Comparison of ENCODE assay signal across 17 cellular contexts in the genomic region with DNA sequence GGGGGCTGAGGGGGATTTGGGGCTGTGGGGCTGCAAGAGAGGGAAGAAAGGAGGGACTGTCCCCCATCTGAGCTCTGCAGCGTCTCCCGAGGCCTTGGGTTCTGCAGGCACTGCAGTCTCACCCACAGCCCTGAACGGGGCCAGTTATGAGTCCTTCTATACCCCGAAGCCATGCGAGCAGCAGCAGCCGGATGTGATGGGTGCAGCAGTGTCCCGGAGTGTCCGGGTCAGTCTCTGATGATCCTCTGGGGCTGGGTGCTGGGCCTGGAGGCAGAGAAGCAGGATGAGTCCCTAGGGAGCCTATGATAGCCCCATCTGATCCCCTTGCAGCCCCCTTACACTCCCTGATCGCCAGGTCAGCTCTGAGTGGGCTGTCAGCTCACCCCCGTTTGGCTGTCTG. TPM values are rescaled to one million over a fixed set of nuclear protein-coding genes. Genes with fewer than 3 reads are reported as not detected.
DNase-seq lines count a peak whose midpoint lies in the region; ATAC-seq, FAIRE-seq and TF ChIP-seq lines count a peak whose summit lies in the region.
"Had no signal": no experiment of that assay in that cellular context is flagged by ENCODE, and none has a peak within 500 bp of the region (broad histone marks: within the 10 kb centered on the region; RNA-seq: fewer than 3 reads in every experiment).

No MANE protein-coding gene starts in this region.

- no peak overlapping the region for H3K4me2 ChIP-seq in K562 (ENCODE audit: insufficient read depth, low read length)

- H3K36me3 ChIP-seq in Peyer's patch (peaks cover 0 to 22% (median 0%) of the 10 kb centered on the region in 3 donors), K562 (ENCODE audit: control insufficient read depth, insufficient read depth, low read length) (no peaks in the 10 kb centered on the region)
- H3K36me3 ChIP-seq: uterus had no signal

- no peaks in the 10 kb centered on the region for H3K79me2 ChIP-seq in K562 (ENCODE audit: control insufficient read depth, insufficient read depth, low read length)

- ATAC-seq in K562 (peak; percentile 37), left colon (no peak), HG03342 (IDR thresholded peaks at IDR 0.05; ENCODE audit: unreplicated experiment) (no peak)

- no peak for DNase-seq in T-helper 1 cell
- DNase-seq in Peyer's patch = no peak
- no peak for DNase-seq in K562 (ENCODE audit: extremely low read depth in 1 of 4, low spot score in 3 of 4)
- DNase-seq in left colon = no peak
- DNase-seq in ureter (ENCODE audit: low spot score) = no peak
- DNase-seq: 8988T, anterior cingulate cortex, erythroblast, islet precursor cell, NCI-H2081, NCI-H774, uterus had no signal

- H3K4me3 ChIP-seq in Peyer's patch (no peak overlapping the region), K562 (no peak overlapping the region), skin epidermis (no peak overlapping the region)
- H3K4me3 ChIP-seq: coronary artery, uterus had no signal

- POLR2A ChIA-PET in K562 (lab: Yijun Ruan, JAX) = interaction anchor here (0.6 to 1.0 kb wide), 2 partner anchors 10 to 27 kb away, joined by 3 read pairs; no protein-coding TSS in a partner anchor

- FAIRE-seq in K562 (lab: Jason Lieb, UNC) = no peak
- FAIRE-seq: G401.6 had no signal

- CTCF ChIA-PET in K562 (lab: Yijun Ruan, JAX; ENCODE audit: low intra/inter-chr PET ratio) = no interaction called here

- peak overlapping the region in 1 of 2 experiments; percentile 14; a peak in 1 of 4 replicates for H3K9ac ChIP-seq in K562 (ENCODE audit: insufficient read depth in 1 of 2, low read depth in 2 of 2, low read length in 2 of 2)

- no peak for TF ChIP-seq RAD21 in K562 (CRISPR knock-in tag; conservative IDR thresholded peaks at IDR 0.05 in 1 of 2, IDR thresholded peaks at IDR 0.05 in 1 of 2)

- H3K9me3 Mint-ChIP-seq in T-helper 1 cell treated with Interleukin-12 subunit alpha and Interleukin-12 subunit beta and Interleukin-4 antibody, amounts not matched to agents 30 μg/mL and 1 μg/mL, for 36 hours = no peaks in the 10 kb centered on the region

- no peaks in the 10 kb centered on the region for H3K27me3 Mint-ChIP-seq in T-helper 1 cell treated with Interleukin-12 subunit alpha and Interleukin-12 subunit beta and Interleukin-4 antibody, amounts not matched to agents 30 μg/mL and 1 μg/mL, for 36 hours (ENCODE audit: low read depth)

- TF ChIP-seq POLR2A in Peyer's patch (IDR thresholded peaks at IDR 0.05) = no peak
- no peak for TF ChIP-seq POLR2A in K562 (conservative IDR thresholded peaks at IDR 0.05)

- H3K9me1 ChIP-seq in K562 (ENCODE audit: control insufficient read depth, insufficient read depth, low read length) = no peaks in the 10 kb centered on the region

- peaks cover 38% of the 10 kb centered on the region for H3K4me1 Mint-ChIP-seq in T-helper 1 cell treated with Interleukin-12 subunit alpha and Interleukin-12 subunit beta and Interleukin-4 antibody, amounts not matched to agents 30 μg/mL and 1 μg/mL, for 36 hours (ENCODE audit: low read depth)

- WGBS in K562 (ENCODE audit: insufficient coverage, low coverage, missing lambda C conversion rate) = 31% methylated on average over 10 of the region's 10 CpGs

- H3K4me3 Mint-ChIP-seq in T-helper 1 cell treated with Interleukin-12 subunit alpha and Interleukin-12 subunit beta and Interleukin-4 antibody, amounts not matched to agents 30 μg/mL and 1 μg/mL, for 36 hours = no peak overlapping the region

- H3K4me1 ChIP-seq in Peyer's patch (peaks cover 3 to 37% (median 15%) of the 10 kb centered on the region in 4 donors), K562 (replicated peaks in 1 of 2; ENCODE audit: control insufficient read depth in 2 of 2, insufficient read depth in 2 of 2, low read length in 2 of 2) (peaks cover 0 to 5% of the 10 kb centered on the region in 2 experiments; a peak in 3 of 5 replicates)
- H3K4me1 ChIP-seq: uterus had no signal

- H4K20me1 ChIP-seq in K562 (replicated peaks; ENCODE audit: control insufficient read depth, insufficient read depth, low read length) = 0 out of 2 replicates have a peak, but pooled peaks cover 3% of the 10 kb centered on the region

- H3K27me3 ChIP-seq in Peyer's patch (no peaks in the 10 kb centered on the region), K562 (ENCODE audit: control insufficient read depth in 2 of 2, insufficient read depth in 2 of 2, low read length in 2 of 2) (no peaks in the 10 kb centered on the region)
- H3K27me3 ChIP-seq: uterus had no signal

- H3K27ac ChIP-seq in Peyer's patch (peak overlapping the region; percentile 60 to 72 (median 66)), K562 (ENCODE audit: extremely low read depth, low read depth, low read length) (no peak overlapping the region), skin epidermis (peak overlapping the region in 14 of 21 experiments; percentile 9 to 81 (median 50))
- H3K27ac ChIP-seq: coronary artery, uterus had no signal

- no peak for TF ChIP-seq EP300 in K562 (IDR thresholded peaks at IDR 0.05; ENCODE audit: low read length)

- no peaks in the 10 kb centered on the region for H3K9me3 ChIP-seq in Peyer's patch
- no peaks in the 10 kb centered on the region for H3K9me3 ChIP-seq in K562 (replicated peaks; ENCODE audit: control insufficient read depth, insufficient read depth, low read depth, low read length)
- H3K9me3 ChIP-seq: uterus had no signal

- intact Hi-C loops in K562 (cut with micrococcal nuclease) = no loop called here
- intact Hi-C loops in left colon (cut with DNase I, micrococcal nuclease) = no loop called here

- no peak overlapping the region for H2AFZ ChIP-seq in K562 (ENCODE audit: low read depth, low read length)

- no peak for TF ChIP-seq CTCF in Peyer's patch (IDR thresholded peaks at IDR 0.05)
- TF ChIP-seq CTCF in K562 (IDR thresholded peaks at IDR 0.05 in 2 of 3, conservative IDR thresholded peaks at IDR 0.05 in 1 of 3; ENCODE audit: insufficient read depth in 2 of 3, low read depth in 1 of 3, low read length in 3 of 3) = no peak

- H3K36me3 Mint-ChIP-seq in T-helper 1 cell treated with Interleukin-12 subunit alpha and Interleukin-12 subunit beta and Interleukin-4 antibody, amounts not matched to agents 30 μg/mL and 1 μg/mL, for 36 hours (ENCODE audit: low read depth) = peaks cover 8% of the 10 kb centered on the region

- no TSS peak for BruUV-seq in K562 (replicated peaks; lab: Mats Ljungman, UMichigan)

- in situ Hi-C loops in K562 (cut with MboI) = no loop called here

- peak overlapping the region; percentile 88 for H3K27ac Mint-ChIP-seq in T-helper 1 cell treated with Interleukin-12 subunit alpha and Interleukin-12 subunit beta and Interleukin-4 antibody, amounts not matched to agents 30 μg/mL and 1 μg/mL, for 36 hours

RNA-seq across cellular contexts. Expression of a gene that starts 41.5 kb away (rescaled TPM):
- total RNA-seq in Peyer's patch (10 to 100 TPM; 26.4 to 73.9 (median 64.8) TPM), K562 (2014; rRNA removed) (7.0 and 7.3 TPM in 2 replicates), K562 (2014; rRNA removed; fragmentation: Illumina TruSeq; extraction: Trizol) (4.2 and 5.0 TPM in 2 replicates), K562 (2015; rRNA removed; fragmentation: Illumina TruSeq; extraction: Trizol) (7.7 and 8.6 TPM in 2 replicates), K562 (2021) (9.5 and 10.6 TPM in 2 replicates), left colon (10 to 100 TPM; 73.2 to 91.0 TPM), ureter (19.8 TPM)
- total RNA-seq in K562 (2011; cell fraction: chromatin; rRNA removed; ENCODE audit: low replicate concordance) = 13.7 and 32.7 TPM in 2 replicates
- total RNA-seq in K562 (2011; cell fraction: nucleolus; rRNA removed) = 12.5 and 13.5 TPM in 2 replicates
- total RNA-seq in K562 (2011; cell fraction: nucleoplasm; rRNA removed) = 13.3 and 19.4 TPM in 2 replicates
- polyA plus RNA-seq in K562 (2011; rRNA removed) (13.9 and 26.9 TPM in 2 replicates), K562 (2014; fragmentation: Illumina TruSeq; extraction: Trizol) (11.8 and 14.1 TPM in 2 replicates), K562 (2014; fragmentation: Nextera tagmentation; extraction: Ambion mirVana) (1 to 10 TPM; 3.0 to 3.8 TPM), K562 (2014; rRNA removed) (11.7 and 14.0 TPM in 2 replicates)
- polyA plus RNA-seq in K562 (2011; cell fraction: cytosol; rRNA removed) = 28.1 and 34.9 TPM in 2 replicates
- 14.0 and 18.6 TPM in 2 replicates for polyA plus RNA-seq in K562 (2011; cell fraction: nucleus; rRNA removed)
- 14.1 and 33.3 TPM in 2 replicates for polyA plus RNA-seq in K562 (2012)
- polyA minus RNA-seq in K562 (2011; rRNA and poly(A)+ RNA removed) = 8.9 and 12.3 TPM in 2 replicates
- polyA minus RNA-seq in K562 (2011; cell fraction: cytosol; rRNA and poly(A)+ RNA removed) = 7.7 and 8.6 TPM in 2 replicates
- 6.6 and 9.8 TPM in 2 replicates for polyA minus RNA-seq in K562 (2011; cell fraction: nucleus; rRNA and poly(A)+ RNA removed)

RNA-seq across cellular contexts. Expression of a gene that starts 51.9 kb away (rescaled TPM):
- total RNA-seq in Peyer's patch (100 to 1,000 TPM in 2 of 4 donors, 10 to 100 TPM in 2; 55.7 to 308 (median 109) TPM), K562 (2014; rRNA removed) (76.9 and 85.5 TPM in 2 replicates), K562 (2014; rRNA removed; fragmentation: Illumina TruSeq; extraction: Trizol) (143 and 167 TPM in 2 replicates), K562 (2015; rRNA removed; fragmentation: Illumina TruSeq; extraction: Trizol) (147 and 158 TPM in 2 replicates), K562 (2021) (104 and 106 TPM in 2 replicates), left colon (100 to 1,000 TPM in 1 of 2 donors, 10 to 100 TPM in 1; 90.6 to 107 TPM), ureter (122 TPM)
- 53.9 and 134 TPM in 2 replicates for total RNA-seq in K562 (2011; cell fraction: chromatin; rRNA removed; ENCODE audit: low replicate concordance)
- total RNA-seq in K562 (2011; cell fraction: nucleolus; rRNA removed) = 46.7 and 60.7 TPM in 2 replicates
- total RNA-seq in K562 (2011; cell fraction: nucleoplasm; rRNA removed) = 71.6 and 104 TPM in 2 replicates
- polyA plus RNA-seq in K562 (2011; rRNA removed) (115 and 144 TPM in 2 replicates), K562 (2014; fragmentation: Illumina TruSeq; extraction: Trizol) (155 and 187 TPM in 2 replicates), K562 (2014; fragmentation: Nextera tagmentation; extraction: Ambion mirVana) (100 to 1,000 TPM in 1 of 2 experiments, 10 to 100 TPM in 1; 63.8 to 142 TPM), K562 (2014; rRNA removed) (146 and 152 TPM in 2 replicates)
- 132 and 144 TPM in 2 replicates for polyA plus RNA-seq in K562 (2011; cell fraction: cytosol; rRNA removed)
- polyA plus RNA-seq in K562 (2011; cell fraction: nucleus; rRNA removed) = 251 and 259 TPM in 2 replicates
- 88.6 and 121 TPM in 2 replicates for polyA plus RNA-seq in K562 (2012)
- polyA minus RNA-seq in K562 (2011; rRNA and poly(A)+ RNA removed) = 78.0 and 80.4 TPM in 2 replicates
- 45.1 and 48.8 TPM in 2 replicates for polyA minus RNA-seq in K562 (2011; cell fraction: cytosol; rRNA and poly(A)+ RNA removed)
- 40.8 and 66.0 TPM in 2 replicates for polyA minus RNA-seq in K562 (2011; cell fraction: nucleus; rRNA and poly(A)+ RNA removed)

RNA-seq across cellular contexts. Expression of a gene that starts 52.2 kb away (rescaled TPM):
- total RNA-seq in Peyer's patch = 10 to 100 TPM; 49.0 to 84.7 (median 65.1) TPM
- 60.1 and 86.3 TPM in 2 replicates for total RNA-seq in K562 (2011; cell fraction: chromatin; rRNA removed; ENCODE audit: low replicate concordance)
- total RNA-seq in K562 (2011; cell fraction: nucleolus; rRNA removed) = 29.9 and 41.0 TPM in 2 replicates
- 44.0 and 48.0 TPM in 2 replicates for total RNA-seq in K562 (2011; cell fraction: nucleoplasm; rRNA removed)
- 14.5 and 20.0 TPM in 2 replicates for total RNA-seq in K562 (2014; rRNA removed)
- total RNA-seq in K562 (2014; rRNA removed; fragmentation: Illumina TruSeq; extraction: Trizol) = 25.5 and 26.3 TPM in 2 replicates
- 25.2 and 27.8 TPM in 2 replicates for total RNA-seq in K562 (2015; rRNA removed; fragmentation: Illumina TruSeq; extraction: Trizol)
- total RNA-seq in K562 (2021) = 20.8 and 22.7 TPM in 2 replicates
- polyA plus RNA-seq in K562 (2011; rRNA removed) = 25.4 and 28.0 TPM in 2 replicates
- polyA plus RNA-seq in K562 (2011; cell fraction: cytosol; rRNA removed) = 10.7 and 15.7 TPM in 2 replicates
- polyA plus RNA-seq in K562 (2011; cell fraction: nucleus; rRNA removed) = 21.4 and 28.5 TPM in 2 replicates
- 11.1 and 11.4 TPM in 2 replicates for polyA plus RNA-seq in K562 (2012)
- 17.6 and 23.1 TPM in 2 replicates for polyA plus RNA-seq in K562 (2014; fragmentation: Illumina TruSeq; extraction: Trizol)
- 10 to 100 TPM; 10.2 to 13.4 TPM for polyA plus RNA-seq in K562 (2014; fragmentation: Nextera tagmentation; extraction: Ambion mirVana)
- 15.0 and 17.5 TPM in 2 replicates for polyA plus RNA-seq in K562 (2014; rRNA removed)
- polyA minus RNA-seq in K562 (2011; rRNA and poly(A)+ RNA removed) = 61.4 and 62.4 TPM in 2 replicates
- polyA minus RNA-seq in K562 (2011; cell fraction: cytosol; rRNA and poly(A)+ RNA removed) = 31.9 and 34.4 TPM in 2 replicates
- polyA minus RNA-seq in K562 (2011; cell fraction: nucleus; rRNA and poly(A)+ RNA removed) = 26.1 and 51.2 TPM in 2 replicates
- total RNA-seq in left colon = 10 to 100 TPM; 49.1 to 53.0 TPM
- 44.7 TPM for total RNA-seq in ureter
